In the genomic region with DNA sequence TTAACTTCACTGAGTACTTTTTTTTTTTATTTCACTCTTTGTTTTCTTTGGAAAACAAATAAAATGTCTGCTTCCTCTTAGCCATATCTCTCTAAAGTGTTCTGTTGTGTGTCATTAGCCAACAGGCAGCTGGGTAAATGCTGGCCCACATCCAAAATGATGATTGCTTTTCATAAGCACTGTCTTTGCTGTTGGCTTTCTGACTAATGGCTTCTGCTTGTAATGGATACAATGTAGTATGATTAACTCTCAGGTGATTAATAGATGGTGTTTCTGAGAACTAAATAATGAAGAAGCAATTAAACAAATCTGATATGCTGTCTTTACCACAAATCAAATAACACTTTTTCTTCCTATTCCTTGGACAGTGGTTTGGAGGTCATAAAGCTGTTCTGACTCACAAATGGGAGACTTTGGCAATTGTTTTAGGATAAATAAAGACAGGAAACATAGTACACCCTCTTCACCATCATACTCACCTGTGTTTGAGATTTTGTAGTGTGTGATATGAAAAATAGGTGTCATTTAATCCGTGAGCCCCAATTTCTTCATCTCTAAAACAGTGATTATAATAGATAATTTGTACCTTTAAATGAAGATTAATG, we compare ENCODE assay signal across 8 cellular contexts.
A peak's percentile ranks its signal among the peaks of the same experiment; 100 is the strongest.
DNase-seq lines count a peak whose midpoint lies in the region; ATAC-seq, FAIRE-seq and TF ChIP-seq lines count a peak whose summit lies in the region.
"Had no signal": no experiment of that assay in that cellular context is flagged by ENCODE, and none has a peak within 500 bp of the region (broad histone marks: within the 10 kb centered on the region; RNA-seq: fewer than 3 reads in every experiment).

No MANE protein-coding gene starts in this region.

- WGBS in psoas muscle, 3 donors = 87 to 88% (median 88%) methylated on average over 1 of the region's 1 CpG

- ATAC-seq in psoas muscle = no peak

- H3K9me3 ChIP-seq in skeletal muscle satellite cell (replicated peaks; ENCODE audit: low read length) = no peaks in the 10 kb centered on the region
- H3K9me3 ChIP-seq in psoas muscle = no peaks in the 10 kb centered on the region

- peak overlapping the region; percentile 20 for H3K4me2 ChIP-seq in skeletal muscle satellite cell (ENCODE audit: low read length)

- H3K4me3 ChIP-seq in skeletal muscle satellite cell (ENCODE audit: low read length) = no peak overlapping the region
- no peak overlapping the region for H3K4me3 ChIP-seq in psoas muscle

- FAIRE-seq in H54 (lab: Jason Lieb, UNC) = no peak

- no peak overlapping the region for H3K27ac ChIP-seq in psoas muscle

- DNase-seq in HuH-7 (ENCODE audit: low spot score) = peak; percentile 9
- peak; percentile 84 for DNase-seq in NCI-H446 treated with DMSO at 0.1 percent for 48 hours (lab: John Stamatoyannopoulos, UW)
- peak; percentile 96 to 97 for DNase-seq in dermis microvascular lymphatic vessel endothelial cell (ENCODE audit: low read depth in 2 of 2)
- no peak for DNase-seq in T-helper 9 cell
- DNase-seq in H54 (ENCODE audit: insufficient read length, low spot score) = no peak
- DNase-seq in psoas muscle = no peak
- DNase-seq: erythroblast had no signal

- no peak for TF ChIP-seq CTCF in psoas muscle (IDR thresholded peaks at IDR 0.05)

- H3K27me3 ChIP-seq in skeletal muscle satellite cell (ENCODE audit: control insufficient read depth, insufficient read depth, low read length) (no peaks in the 10 kb centered on the region), psoas muscle (ENCODE audit: insufficient read depth in 3 of 3, low read length in 2 of 3) (no peaks in the 10 kb centered on the region)

- intact Hi-C loops in psoas muscle (cut with DNase I) = no loop called here

- peaks cover 13% of the 10 kb centered on the region for H3K4me1 ChIP-seq in skeletal muscle satellite cell (ENCODE audit: control insufficient read depth, insufficient read depth, low read length)
- H3K4me1 ChIP-seq in psoas muscle = no peaks in the 10 kb centered on the region

- no peak overlapping the region for H3K9ac ChIP-seq in skeletal muscle satellite cell (ENCODE audit: low read depth, low read length)

- H3K36me3 ChIP-seq in skeletal muscle satellite cell (ENCODE audit: insufficient read depth, low read length) (no peaks in the 10 kb centered on the region), psoas muscle (ENCODE audit: insufficient read depth in 1 of 2, low read depth in 1 of 2) (no peaks in the 10 kb centered on the region)

- TF ChIP-seq POLR2A in H54 (IDR thresholded peaks at IDR 0.05; ENCODE audit: low read depth, low read length) = no peak

Comparison
In these comparisons a context has a peak if more than half of its experiments do, and no peak if none do; other contexts are left out.
1. DNase-seq: peak in HuH-7 (single experiment), NCI-H446 treated with DMSO at 0.1 percent for 48 hours (single experiment) and dermis microvascular lymphatic vessel endothelial cell (2 of 2); none in T-helper 9 cell (single experiment), H54 (single experiment) and psoas muscle (0 of 2).